Comparison of ENCODE assay signal across 9 cellular contexts in the genomic region with DNA sequence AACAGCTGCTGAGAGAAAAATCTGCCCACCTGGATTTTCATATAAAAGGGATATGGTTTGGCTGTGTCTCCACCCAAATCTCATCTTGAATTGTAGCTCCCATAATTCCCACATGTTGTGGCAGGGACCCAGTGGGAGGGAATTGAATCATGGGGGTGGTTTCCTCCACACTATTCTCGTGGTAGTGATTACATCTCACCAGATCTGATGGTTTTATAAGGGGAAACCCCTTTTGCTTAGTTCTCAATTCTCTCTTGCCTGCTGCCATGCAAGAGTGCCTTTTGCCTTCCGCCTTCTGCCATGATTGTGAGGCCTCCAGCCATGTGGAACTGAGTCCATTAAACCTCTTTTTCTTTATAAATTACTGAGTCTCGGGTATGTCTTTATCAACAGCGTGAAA. TPM values are rescaled to one million over a fixed set of nuclear protein-coding genes. Genes with fewer than 3 reads are reported as not detected.
DNase-seq lines count a peak whose midpoint lies in the region; ATAC-seq, FAIRE-seq and TF ChIP-seq lines count a peak whose summit lies in the region.
"Had no signal": no experiment of that assay in that cellular context is flagged by ENCODE, and none has a peak within 500 bp of the region (broad histone marks: within the 10 kb centered on the region; RNA-seq: fewer than 3 reads in every experiment).

No MANE protein-coding gene starts in this region.

- H3K9me3 Mint-ChIP-seq in activated CD8-positive, alpha-beta T cell treated with anti-CD3 and anti-CD28 coated beads for 36 hours = peaks cover 16% of the 10 kb centered on the region
- H3K9me3 Mint-ChIP-seq in activated CD8-positive, alpha-beta T cell treated with anti-CD3 and anti-CD28 coated beads, Interleukin-2, amount 10 ng/mL, durations not matched to agents 7 days and 5 days (ENCODE audit: insufficient read depth) = peaks cover 12% of the 10 kb centered on the region
- H3K9me3 Mint-ChIP-seq in naive B cell = peaks cover 2 to 27% (median 8%) of the 10 kb centered on the region in 7 donors

- H3K27me3 Mint-ChIP-seq in activated CD8-positive, alpha-beta T cell treated with anti-CD3 and anti-CD28 coated beads for 36 hours = no peaks in the 10 kb centered on the region
- no peaks in the 10 kb centered on the region for H3K27me3 Mint-ChIP-seq in activated CD8-positive, alpha-beta T cell treated with anti-CD3 and anti-CD28 coated beads, Interleukin-2, amount 10 ng/mL, durations not matched to agents 7 days and 5 days (ENCODE audit: low read depth)
- H3K27me3 Mint-ChIP-seq in naive B cell = peaks cover 0 to 12% (median 9%) of the 10 kb centered on the region in 3 donors

- DNase-seq in activated CD8-positive, alpha-beta T cell treated with anti-CD3 and anti-CD28 coated beads for 36 hours = peak; percentile 45
- DNase-seq in activated CD8-positive, alpha-beta T cell treated with anti-CD3 and anti-CD28 coated beads, Interleukin-2, amount 10 ng/mL, durations not matched to agents 7 days and 5 days = no peak
- DNase-seq in naive B cell = peak; percentile 79
- DNase-seq in RPMI8226 = no peak
- DNase-seq in MV-4-11 (lab: John Stamatoyannopoulos, UW) = no peak
- DNase-seq in frontal cortex (ENCODE audit: low spot score in 2 of 2) = no peak
- DNase-seq: effector CD8-positive, alpha-beta T cell had no signal

- no peak for FAIRE-seq in frontal cortex (lab: Jason Lieb, UNC)

- peaks cover 31% of the 10 kb centered on the region for H3K4me1 Mint-ChIP-seq in activated CD8-positive, alpha-beta T cell treated with anti-CD3 and anti-CD28 coated beads for 36 hours (ENCODE audit: low read depth)
- H3K4me1 Mint-ChIP-seq in activated CD8-positive, alpha-beta T cell treated with anti-CD3 and anti-CD28 coated beads, Interleukin-2, amount 10 ng/mL, durations not matched to agents 7 days and 5 days (ENCODE audit: low read depth) = peaks cover 33% of the 10 kb centered on the region
- peaks cover 18 to 38% (median 20%) of the 10 kb centered on the region in 3 donors for H3K4me1 Mint-ChIP-seq in naive B cell

- CTCF ChIA-PET in activated CD8-positive, alpha-beta T cell treated with anti-CD3 and anti-CD28 coated beads for 36 hours (lab: Charles Lee) = interaction anchor here (1.0 to 2.5 kb wide), 2 partner anchors 9 to 111 kb away, joined by 3 to 8 read pairs; no protein-coding TSS in a partner anchor
- CTCF ChIA-PET in activated CD8-positive, alpha-beta T cell treated with anti-CD3 and anti-CD28 coated beads, Interleukin-2, amount 10 ng/mL, durations not matched to agents 7 days and 5 days (lab: Charles Lee) = interaction anchor here (0.9 to 1.2 kb wide), 2 partner anchors 32 to 69 kb away, joined by 3 read pairs; no protein-coding TSS in a partner anchor

- H3K27ac Mint-ChIP-seq in activated CD8-positive, alpha-beta T cell treated with anti-CD3 and anti-CD28 coated beads for 36 hours = peak overlapping the region; percentile 75
- H3K27ac Mint-ChIP-seq in activated CD8-positive, alpha-beta T cell treated with anti-CD3 and anti-CD28 coated beads, Interleukin-2, amount 10 ng/mL, durations not matched to agents 7 days and 5 days = no peak overlapping the region
- peak overlapping the region; percentile 62 to 99 (median 91) for H3K27ac Mint-ChIP-seq in naive B cell

- intact Hi-C loops in activated CD8-positive, alpha-beta T cell treated with anti-CD3 and anti-CD28 coated beads for 36 hours (cut with micrococcal nuclease) = loop anchor here (5.0 kb wide), 1 partner anchor 70 kb away; no protein-coding TSS in a partner anchor

- H3K4me3 Mint-ChIP-seq in activated CD8-positive, alpha-beta T cell treated with anti-CD3 and anti-CD28 coated beads for 36 hours = no peak overlapping the region
- H3K4me3 Mint-ChIP-seq in activated CD8-positive, alpha-beta T cell treated with anti-CD3 and anti-CD28 coated beads, Interleukin-2, amount 10 ng/mL, durations not matched to agents 7 days and 5 days = no peak overlapping the region
- H3K4me3 Mint-ChIP-seq in naive B cell = peak overlapping the region; percentile 7 to 74 (median 61)

- peak; percentile 54 for ATAC-seq in activated CD8-positive, alpha-beta T cell treated with anti-CD3 and anti-CD28 coated beads for 36 hours
- no peak for ATAC-seq in activated CD8-positive, alpha-beta T cell treated with anti-CD3 and anti-CD28 coated beads, Interleukin-2, amount 10 ng/mL, durations not matched to agents 7 days and 5 days
- ATAC-seq in GM21717 (IDR thresholded peaks at IDR 0.05; ENCODE audit: unreplicated experiment) (peak; percentile 57), HG03469 (IDR thresholded peaks at IDR 0.05; ENCODE audit: unreplicated experiment) (peak; percentile 83), naive B cell (ENCODE audit: low read depth in 2 of 2) (peak; percentile 89 to 90)

- no peak for TF ChIP-seq CTCF in activated CD8-positive, alpha-beta T cell treated with anti-CD3 and anti-CD28 coated beads for 36 hours (IDR thresholded peaks at IDR 0.05)

- peaks cover 3% of the 10 kb centered on the region for H3K36me3 Mint-ChIP-seq in activated CD8-positive, alpha-beta T cell treated with anti-CD3 and anti-CD28 coated beads for 36 hours (ENCODE audit: low read depth)
- H3K36me3 Mint-ChIP-seq in activated CD8-positive, alpha-beta T cell treated with anti-CD3 and anti-CD28 coated beads, Interleukin-2, amount 10 ng/mL, durations not matched to agents 7 days and 5 days (ENCODE audit: low read depth) = peaks cover 9% of the 10 kb centered on the region
- H3K36me3 Mint-ChIP-seq in naive B cell = peaks cover 0 to 11% of the 10 kb centered on the region in 2 donors

- POLR2A ChIA-PET in activated CD8-positive, alpha-beta T cell treated with anti-CD3 and anti-CD28 coated beads for 36 hours (lab: Charles Lee) = interaction anchor here (0.8 to 1.0 kb wide), 3 partner anchors 20 to 83 kb away, joined by 3 to 4 read pairs (median 3); no protein-coding TSS in a partner anchor
- POLR2A ChIA-PET in activated CD8-positive, alpha-beta T cell treated with anti-CD3 and anti-CD28 coated beads, Interleukin-2, amount 10 ng/mL, durations not matched to agents 7 days and 5 days (lab: Charles Lee) = no interaction called here

RNA-seq across cellular contexts. Expression of a gene that starts 20.8 kb away (rescaled TPM):
- 100 to 1,000 TPM; 205 to 230 TPM for total RNA-seq in activated CD8-positive, alpha-beta T cell treated with anti-CD3 and anti-CD28 coated beads for 36 hours
- total RNA-seq in activated CD8-positive, alpha-beta T cell treated with anti-CD3 and anti-CD28 coated beads, Interleukin-2, amount 10 ng/mL, durations not matched to agents 7 days and 5 days = 100 to 1,000 TPM; 356 to 368 TPM
- not detected for polyA plus RNA-seq in naive B cell (ENCODE audit: low read depth in 6 of 6)
- total RNA-seq in frontal cortex = 1.2 TPM

Comparison
In these comparisons a context has a peak if more than half of its experiments do, and no peak if none do; other contexts are left out.
1. DNase-seq: peak in activated CD8-positive, alpha-beta T cell treated with anti-CD3 and anti-CD28 coated beads for 36 hours (single experiment) and naive B cell (single experiment); none in activated CD8-positive, alpha-beta T cell treated with anti-CD3 and anti-CD28 coated beads, Interleukin-2, amount 10 ng/mL, durations not matched to agents 7 days and 5 days (single experiment), RPMI8226 (single experiment), MV-4-11 (single experiment) and frontal cortex (0 of 2).
2. H3K4me3 Mint-ChIP-seq: peak in naive B cell (8 of 8); none in activated CD8-positive, alpha-beta T cell treated with anti-CD3 and anti-CD28 coated beads for 36 hours (single experiment) and activated CD8-positive, alpha-beta T cell treated with anti-CD3 and anti-CD28 coated beads, Interleukin-2, amount 10 ng/mL, durations not matched to agents 7 days and 5 days (single experiment).
3. RNA of a gene that starts 20.8 kb away (total RNA-seq): 356 to 368 TPM in activated CD8-positive, alpha-beta T cell treated with anti-CD3 and anti-CD28 coated beads, Interleukin-2, amount 10 ng/mL, durations not matched to agents 7 days and 5 days and 205 to 230 TPM in activated CD8-positive, alpha-beta T cell treated with anti-CD3 and anti-CD28 coated beads for 36 hours; 1.2 TPM in frontal cortex (single experiment); every median in the first group is over 10 times any median in the second.